ENCODE assay signal across 2 cellular contexts in genomic region chr20:31568041-31568731, GRCh38.
TF ChIP-seq lines count a peak whose summit lies in the region.

No MANE protein-coding gene starts in this region.

TF ChIP-seq in A549, 52 proteins besides CTCF, POLR2A, EP300 and RAD21:
- no peak for TF ChIP-seq NPAS2 (CRISPR knock-in tag; IDR thresholded peaks at IDR 0.05; ENCODE audit: borderline replicate concordance)
- TF ChIP-seq, protein P1, sequence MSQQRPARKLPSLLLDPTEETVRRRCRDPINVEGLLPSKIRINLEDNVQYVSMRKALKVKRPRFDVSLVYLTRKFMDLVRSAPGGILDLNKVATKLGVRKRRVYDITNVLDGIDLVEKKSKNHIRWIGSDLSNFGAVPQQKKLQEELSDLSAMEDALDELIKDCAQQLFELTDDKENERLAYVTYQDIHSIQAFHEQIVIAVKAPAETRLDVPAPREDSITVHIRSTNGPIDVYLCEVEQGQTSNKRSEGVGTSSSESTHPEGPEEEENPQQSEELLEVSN (IDR thresholded peaks at IDR 0.05; ENCODE audit: borderline replicate concordance, low read depth) = no peak

TF ChIP-seq in K562, 482 proteins besides CTCF, POLR2A, EP300 and RAD21:
- TF ChIP-seq ZNF408 (CRISPR knock-in tag; IDR thresholded peaks at IDR 0.05; ENCODE audit: low read depth) (no peak), POLR2G (IDR thresholded peaks at IDR 0.05; ENCODE audit: low read depth, low read length) (peak; percentile 70), RBFOX2 (IDR thresholded peaks at IDR 0.05; ENCODE audit: low read depth, low read length) (peak; percentile 48; the same call in 1 of the 2 replicates), RBM22 (IDR thresholded peaks at IDR 0.05; ENCODE audit: low read depth, low read length, poor library complexity, severe bottlenecking) (peak; percentile 53)
